Comparison of ENCODE assay signal across 27 cellular contexts in the genomic region with DNA sequence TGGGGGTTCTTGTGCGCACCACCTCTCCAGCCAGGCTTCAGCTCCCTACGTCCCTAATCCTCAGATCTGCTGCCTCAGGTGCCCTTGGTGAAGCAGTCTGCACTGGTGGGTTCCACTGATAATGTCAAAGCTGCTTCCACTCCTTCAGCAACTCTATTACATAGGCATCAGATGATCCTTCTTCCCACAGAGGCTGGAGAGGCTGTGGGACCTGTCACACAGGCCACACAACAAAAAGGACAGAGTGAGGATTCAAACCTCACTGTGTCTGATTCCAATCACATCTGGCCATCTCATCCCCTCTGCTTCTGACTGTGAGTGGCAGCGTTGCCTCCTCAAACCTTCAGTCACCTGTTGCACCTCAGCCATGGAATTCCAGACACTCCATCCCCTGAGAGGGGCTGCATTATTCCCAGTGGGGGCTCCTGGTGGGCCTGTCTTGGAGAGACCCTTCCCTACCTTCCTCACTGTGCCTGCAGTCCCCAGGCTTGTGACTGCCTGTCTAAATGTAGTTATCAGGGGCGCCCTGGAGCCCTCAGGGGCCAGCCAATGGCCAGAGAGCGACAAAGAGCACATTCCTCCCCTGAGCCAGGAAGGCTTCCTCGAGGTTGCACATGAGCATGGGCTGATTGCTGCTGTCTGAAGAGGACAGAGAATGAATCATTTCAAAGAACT.
DNase-seq lines count a peak whose midpoint lies in the region; ATAC-seq, FAIRE-seq and TF ChIP-seq lines count a peak whose summit lies in the region.
"Had no signal": no experiment of that assay in that cellular context is flagged by ENCODE, and none has a peak within 500 bp of the region (broad histone marks: within the 10 kb centered on the region; RNA-seq: fewer than 3 reads in every experiment).

No MANE protein-coding gene starts in this region.

- no peak overlapping the region for H2BK15ac ChIP-seq in H1 (ENCODE audit: low read length)

- TF ChIP-seq EP300 in H1 (IDR thresholded peaks at IDR 0.05; ENCODE audit: borderline replicate concordance in 1 of 2, low read depth in 2 of 2, low read length in 2 of 2): no peak
- no peak for TF ChIP-seq EP300 in upper lobe of left lung (IDR thresholded peaks at IDR 0.05)

- H4K20me1 ChIP-seq in OCI-LY3 (ENCODE audit: insufficient read depth, low read length) (no peaks in the 10 kb centered on the region), H1 (replicated peaks in 1 of 2; ENCODE audit: control insufficient read depth in 1 of 2, insufficient read depth in 2 of 2, low read length in 2 of 2) (no peaks in the 10 kb centered on the region)
- H4K20me1 ChIP-seq: BLaER1 had no signal

- no peak overlapping the region for H4K91ac ChIP-seq in H1 (replicated peaks; ENCODE audit: insufficient read length, low read length)

- CTCF ChIA-PET in H1 (lab: Charles Lee; ENCODE audit: partially characterized antibody): no interaction called here
- CTCF ChIA-PET in naive thymus-derived CD4-positive, alpha-beta T cell (lab: Charles Lee): no interaction called here

- no peaks in the 10 kb centered on the region for H3K4me1 Mint-ChIP-seq in naive thymus-derived CD4-positive, alpha-beta T cell

- H2AFZ ChIP-seq in OCI-LY3 (ENCODE audit: low read depth, low read length): no peak overlapping the region
- H2AFZ ChIP-seq in H1 (ENCODE audit: low read length): no peak overlapping the region

- H4K5ac ChIP-seq in H1 (ENCODE audit: insufficient read length, low read depth, low read length): no peak overlapping the region

- WGBS in H1 (ENCODE audit: extremely low coverage in 1 of 2, insufficient coverage in 1 of 2, insufficient read length in 1 of 2, insufficient replicate concordance in 2 of 2, low coverage in 1 of 2, low lambda C conversion rate in 2 of 2, missing lambda C conversion rate in 1 of 2), 2 experiments: 85% methylated on average over 6 of the region's 6 CpGs; no CpG with 5 or more reads in 1 of the 2 experiments
- WGBS in right cardiac atrium: 71% methylated on average over 6 of the region's 6 CpGs
- WGBS in upper lobe of left lung, 2 donors: 76 to 77% methylated on average over 6 of the region's 6 CpGs

- no peak overlapping the region for H2BK5ac ChIP-seq in H1 (ENCODE audit: low read depth, low read length)

- H3K9me3 Mint-ChIP-seq in naive thymus-derived CD4-positive, alpha-beta T cell: no peaks in the 10 kb centered on the region
- H3K9me3 Mint-ChIP-seq: memory B cell; naive thymus-derived CD8-positive, alpha-beta T cell had no signal

- intact Hi-C loops in right cardiac atrium (cut with DNase I): no loop called here
- intact Hi-C loops in naive thymus-derived CD4-positive, alpha-beta T cell (cut with micrococcal nuclease): no loop called here

- H3K14ac ChIP-seq in H1 (ENCODE audit: insufficient read length): no peak overlapping the region

- no peak for TF ChIP-seq RAD21 in H1 (IDR thresholded peaks at IDR 0.05 in 1 of 2, conservative IDR thresholded peaks at IDR 0.05 in 1 of 2; ENCODE audit: low read depth in 2 of 2, low read length in 2 of 2)

- H3K23me2 ChIP-seq in H1 (ENCODE audit: low read depth, low read length): no peaks in the 10 kb centered on the region

- no peak overlapping the region for H2AK5ac ChIP-seq in H1 (ENCODE audit: low read depth, low read length)

- H3K9ac ChIP-seq in OCI-LY3 (ENCODE audit: low read length) (peak overlapping the region; percentile 64), H1 (replicated peaks in 1 of 4; ENCODE audit: extremely low read depth in 1 of 4, low read depth in 3 of 4, low read length in 3 of 4) (no peak overlapping the region)
- H3K9ac ChIP-seq: BLaER1, SK-N-SH had no signal

- H3K4ac ChIP-seq in H1 (replicated peaks; ENCODE audit: insufficient read length, low read depth, low read length): no peak overlapping the region

- H3K36me3 ChIP-seq in OCI-LY3 (replicated peaks; ENCODE audit: low read depth, low read length) (peaks cover 12% of the 10 kb centered on the region), H1 (ENCODE audit: control insufficient read depth in 2 of 4, insufficient read depth in 4 of 4, low read length in 3 of 4) (no peaks in the 10 kb centered on the region), upper lobe of left lung (no peaks in the 10 kb centered on the region)
- H3K36me3 ChIP-seq in naive thymus-derived CD4-positive, alpha-beta T cell (ENCODE audit: control insufficient read depth in 2 of 3, insufficient read depth in 3 of 3, low read length in 3 of 3): no peaks in the 10 kb centered on the region
- H3K36me3 ChIP-seq: BLaER1, stomach, WERI-Rb-1 had no signal

- ATAC-seq in right cardiac atrium: peak in 1 of 2 donors; percentile 6
- no peak for ATAC-seq in upper lobe of left lung (ENCODE audit: low FRiP score in 2 of 2)
- no peak for ATAC-seq in GM21528 (IDR thresholded peaks at IDR 0.05; ENCODE audit: low FRiP score, unreplicated experiment)
- ATAC-seq in naive thymus-derived CD4-positive, alpha-beta T cell: no peak
- ATAC-seq: A549; naive thymus-derived CD8-positive, alpha-beta T cell had no signal

- DNase-seq in AG20443 (ENCODE audit: low spot score): peak; percentile 62
- DNase-seq in H1 (ENCODE audit: low read depth in 1 of 2, low spot score in 2 of 2): no peak
- no peak for DNase-seq in right cardiac atrium
- DNase-seq in upper lobe of left lung: no peak
- no peak for DNase-seq in NCI-H82 (lab: John Stamatoyannopoulos, UW)
- no peak for DNase-seq in naive thymus-derived CD4-positive, alpha-beta T cell
- DNase-seq: activated CD4-positive, alpha-beta T cell treated with anti-CD3 and anti-CD28 coated beads, Interleukin-2, amount 50 U/mL, for 48 hours; activated effector memory CD4-positive, alpha-beta T cell treated with anti-CD3 and anti-CD28 coated beads, Interleukin-2, amount 50 U/mL, for 16 hours; activated T-cell treated with anti-CD3 and anti-CD28 coated beads for 4 hours; caudate nucleus; COR-L47; DMS79 treated with DMSO at 0.1 percent for 48 hours; erythroblast; naive thymus-derived CD8-positive, alpha-beta T cell; NCI-H1092; NCI-H2081 treated with DMSO at 0.1 percent for 48 hours; NCI-H446; SK-N-SH; stomach; WERI-Rb-1 had no signal

- H3K27ac Mint-ChIP-seq in naive thymus-derived CD4-positive, alpha-beta T cell: no peak overlapping the region
- H3K27ac Mint-ChIP-seq: memory B cell had no signal

- TF ChIP-seq CTCF in OCI-LY3 (IDR thresholded peaks at IDR 0.05; ENCODE audit: low read depth, low read length) (no peak), H1 (IDR thresholded peaks at IDR 0.05; ENCODE audit: control extremely low read depth in 1 of 3, insufficient read depth in 1 of 3, low read depth in 1 of 3, low read length in 3 of 3) (no peak), upper lobe of left lung (IDR thresholded peaks at IDR 0.05) (no peak)

- H3K27ac ChIP-seq in OCI-LY3 (ENCODE audit: low read length): peak overlapping the region; percentile 97
- H3K27ac ChIP-seq in H1 (ENCODE audit: low read depth, low read length): no peak overlapping the region
- H3K27ac ChIP-seq in right cardiac atrium (ENCODE audit: low read length): peak overlapping the region; percentile 36
- H3K27ac ChIP-seq in upper lobe of left lung: no peak overlapping the region
- H3K27ac ChIP-seq in naive thymus-derived CD4-positive, alpha-beta T cell (ENCODE audit: low read depth, low read length): no peak overlapping the region
- H3K27ac ChIP-seq: BLaER1, WERI-Rb-1 had no signal

- no peak overlapping the region for H3K23ac ChIP-seq in H1 (ENCODE audit: insufficient read length)

- no peak overlapping the region for H3K4me3 Mint-ChIP-seq in naive thymus-derived CD4-positive, alpha-beta T cell
- H3K4me3 Mint-ChIP-seq: memory B cell; naive thymus-derived CD8-positive, alpha-beta T cell had no signal

- H4K8ac ChIP-seq in H1 (ENCODE audit: extremely low read depth, insufficient read depth, low read length): no peak overlapping the region; the same call in 1 of the 2 replicates

- no peak overlapping the region for H3K18ac ChIP-seq in H1 (ENCODE audit: extremely low read depth, low read length)

- H2BK12ac ChIP-seq in H1 (ENCODE audit: low read depth, low read length): no peak overlapping the region

- H3K4me2 ChIP-seq in OCI-LY3 (ENCODE audit: low read length): peak overlapping the region; percentile 65
- no peak overlapping the region for H3K4me2 ChIP-seq in H1 (ENCODE audit: insufficient read depth in 1 of 2, low read depth in 2 of 2, low read length in 2 of 2)
- H3K4me2 ChIP-seq: A549, BLaER1, SK-N-SH had no signal

- H3K27me3 Mint-ChIP-seq in naive thymus-derived CD4-positive, alpha-beta T cell: peaks cover 2 to 13% (median 12%) of the 10 kb centered on the region in 5 donors

- TF ChIP-seq POLR2A in H1 (IDR thresholded peaks at IDR 0.05; ENCODE audit: control extremely low read depth in 1 of 2, low read depth in 2 of 2, low read length in 2 of 2) (no peak), upper lobe of left lung (IDR thresholded peaks at IDR 0.05) (no peak)

- H3K79me1 ChIP-seq in H1 (ENCODE audit: low read depth, low read length): no peaks in the 10 kb centered on the region

- H3K4me3 ChIP-seq in OCI-LY3 (ENCODE audit: low read length): no peak overlapping the region
- H3K4me3 ChIP-seq in H1 (ENCODE audit: extremely low read depth in 1 of 4, insufficient read depth in 2 of 4, low read depth in 3 of 4, low read length in 4 of 4): no peak overlapping the region
- H3K4me3 ChIP-seq in right cardiac atrium (ENCODE audit: low read length): no peak overlapping the region
- no peak overlapping the region for H3K4me3 ChIP-seq in upper lobe of left lung
- no peak overlapping the region for H3K4me3 ChIP-seq in naive thymus-derived CD4-positive, alpha-beta T cell (ENCODE audit: low read length)
- H3K4me3 ChIP-seq: A549, BLaER1, stomach had no signal

- H3K4me1 ChIP-seq in OCI-LY3 (ENCODE audit: low read length) (peaks cover 78% of the 10 kb centered on the region), H1 (replicated peaks in 1 of 4; ENCODE audit: control insufficient read depth in 3 of 4, insufficient read depth in 4 of 4, low read length in 3 of 4) (no peaks in the 10 kb centered on the region), right cardiac atrium (ENCODE audit: control insufficient read depth, insufficient read depth, low read length) (peaks cover 14% of the 10 kb centered on the region), upper lobe of left lung (peaks cover 0 to 13% (median 11%) of the 10 kb centered on the region in 4 donors)
- no peaks in the 10 kb centered on the region for H3K4me1 ChIP-seq in naive thymus-derived CD4-positive, alpha-beta T cell (ENCODE audit: control insufficient read depth in 2 of 2, insufficient read depth in 2 of 2, low read length in 2 of 2)

- no peak overlapping the region for H3K56ac ChIP-seq in H1 (replicated peaks; ENCODE audit: insufficient read length, low read depth, low read length)

- H2BK20ac ChIP-seq in H1 (ENCODE audit: low read length): no peak overlapping the region

- no peak overlapping the region for H2BK120ac ChIP-seq in H1 (replicated peaks; ENCODE audit: low read depth, low read length)

- FAIRE-seq in H1 (lab: Jason Lieb, UNC): no peak
- FAIRE-seq: A549, GM12892, GM19239 had no signal

- H3K27me3 ChIP-seq in OCI-LY3 (ENCODE audit: low read depth, low read length) (no peaks in the 10 kb centered on the region), H1 (replicated peaks in 1 of 4; ENCODE audit: control insufficient read depth in 3 of 4, extremely low read depth in 1 of 4, insufficient read depth in 3 of 4, low read length in 3 of 4) (peaks cover 0 to 2% (median 0%) of the 10 kb centered on the region in 4 experiments; a peak in 1 of 7 replicates), right cardiac atrium (ENCODE audit: control insufficient read depth, insufficient read depth) (no peaks in the 10 kb centered on the region), upper lobe of left lung (no peaks in the 10 kb centered on the region)
- H3K27me3 ChIP-seq in naive thymus-derived CD4-positive, alpha-beta T cell (ENCODE audit: control insufficient read depth in 2 of 2, insufficient read depth in 2 of 2, low read length in 2 of 2): no peaks in the 10 kb centered on the region
- H3K27me3 ChIP-seq: BLaER1 had no signal

- POLR2A ChIA-PET in H1 (lab: Charles Lee; ENCODE audit: partially characterized antibody): no interaction called here
- POLR2A ChIA-PET in naive thymus-derived CD4-positive, alpha-beta T cell (lab: Charles Lee): no interaction called here

- no peaks in the 10 kb centered on the region for H3K36me3 Mint-ChIP-seq in naive thymus-derived CD4-positive, alpha-beta T cell
- H3K36me3 Mint-ChIP-seq: memory B cell; naive thymus-derived CD8-positive, alpha-beta T cell had no signal

- H3K9me3 ChIP-seq in OCI-LY3 (ENCODE audit: insufficient read depth, low read length) (0 out of 2 replicates have a peak, but pooled peaks cover 1% of the 10 kb centered on the region), H1 (ENCODE audit: insufficient read depth in 2 of 2, low read depth in 1 of 2, low read length in 1 of 2) (no peaks in the 10 kb centered on the region), right cardiac atrium (ENCODE audit: control insufficient read depth, low read length) (no peaks in the 10 kb centered on the region), upper lobe of left lung (no peaks in the 10 kb centered on the region)
- no peaks in the 10 kb centered on the region for H3K9me3 ChIP-seq in naive thymus-derived CD4-positive, alpha-beta T cell (ENCODE audit: control insufficient read depth in 2 of 3, low read length in 3 of 3)
- H3K9me3 ChIP-seq: A549, BLaER1, SK-N-SH, stomach had no signal

- H3K79me2 ChIP-seq in OCI-LY3 (ENCODE audit: low read length) (no peaks in the 10 kb centered on the region), H1 (ENCODE audit: control insufficient read depth in 1 of 2, insufficient read depth in 2 of 2, low read length in 2 of 2) (no peaks in the 10 kb centered on the region)

Comparison
In these comparisons a context has a peak if more than half of its experiments do, and no peak if none do; other contexts are left out.
1. H3K27ac ChIP-seq: peak in OCI-LY3 (single experiment) and right cardiac atrium (single experiment); none in H1 (single experiment), upper lobe of left lung (0 of 4) and naive thymus-derived CD4-positive, alpha-beta T cell (single experiment).